Comparison of ENCODE assay signal across 28 cellular contexts in the genomic region with DNA sequence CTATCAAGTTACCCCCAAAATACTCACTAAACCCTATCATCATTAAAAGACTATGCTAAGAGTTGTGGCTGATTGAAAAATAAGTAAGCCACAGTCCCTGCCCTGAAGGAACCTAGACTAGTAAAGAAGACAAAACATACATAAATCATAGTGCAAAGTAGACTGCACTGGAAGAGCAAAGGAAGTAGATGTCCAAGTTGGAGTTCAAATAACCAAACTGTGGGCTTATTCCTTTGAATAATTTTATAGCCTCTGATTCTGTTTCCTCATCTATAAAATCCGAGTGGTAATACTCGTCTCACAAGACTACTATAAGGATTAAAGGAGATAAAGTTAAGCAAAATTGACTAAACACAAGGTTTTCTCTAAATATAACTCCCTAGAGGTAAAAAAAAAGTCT.
"Had no signal": no experiment of that assay in that cellular context is flagged by ENCODE, and none has a peak within 500 bp of the region (broad histone marks: within the 10 kb centered on the region; RNA-seq: fewer than 3 reads in every experiment).

No MANE protein-coding gene starts in this region.

- H3K27ac ChIP-seq: esophagus muscularis mucosa, neural progenitor cell, prostate gland, right atrium auricular region, sigmoid colon, thoracic aorta, upper lobe of right lung, uterus had no signal

- H3K4me1 ChIP-seq: prostate gland, right atrium auricular region, upper lobe of right lung, uterus had no signal

- H3K4me3 Mint-ChIP-seq: dendritic cell treated with granulocyte-macrophage colony-stimulating factor and Interleukin-4, amounts not matched to agents 40 ng/mL and 50 ng/mL, for 4 days; immature natural killer cell; mesothelial cell of epicardium; naive thymus-derived CD4-positive, alpha-beta T cell; nephron; neural progenitor cell; stimulated activated memory B cell treated with anti-CD40 and anti-IgM and Interleukin-4, amounts not matched to agents 10 μg/mL and 1 μg/mL and 100 μg/mL, for 72 hours had no signal

- H3K27ac Mint-ChIP-seq: dendritic cell treated with granulocyte-macrophage colony-stimulating factor and Interleukin-4, amounts not matched to agents 40 ng/mL and 50 ng/mL, for 4 days; immature natural killer cell; mesothelial cell of epicardium; naive thymus-derived CD4-positive, alpha-beta T cell; neural progenitor cell; stimulated activated memory B cell treated with anti-CD40 and anti-IgM and Interleukin-4, amounts not matched to agents 10 μg/mL and 1 μg/mL and 100 μg/mL, for 72 hours had no signal

- H3K36me3 ChIP-seq: esophagus muscularis mucosa, neural progenitor cell, prostate gland, right atrium auricular region, sigmoid colon, thoracic aorta, transverse colon, upper lobe of right lung, uterus had no signal

- H3K27me3 Mint-ChIP-seq: dendritic cell treated with granulocyte-macrophage colony-stimulating factor and Interleukin-4, amounts not matched to agents 40 ng/mL and 50 ng/mL, for 4 days; stimulated activated memory B cell treated with anti-CD40 and anti-IgM and Interleukin-4, amounts not matched to agents 10 μg/mL and 1 μg/mL and 100 μg/mL, for 72 hours had no signal

- FAIRE-seq: colon, endothelial cell of umbilical vein had no signal

- H2AFZ ChIP-seq: neural progenitor cell had no signal

- H3K9ac ChIP-seq: neural progenitor cell had no signal

- H3K4me1 Mint-ChIP-seq: immature natural killer cell; naive thymus-derived CD4-positive, alpha-beta T cell had no signal

- H3K36me3 Mint-ChIP-seq: immature natural killer cell; mesothelial cell of epicardium; naive thymus-derived CD4-positive, alpha-beta T cell; neural progenitor cell; stimulated activated memory B cell treated with anti-CD40 and anti-IgM and Interleukin-4, amounts not matched to agents 10 μg/mL and 1 μg/mL and 100 μg/mL, for 72 hours had no signal

- H3K27me3 ChIP-seq: esophagus muscularis mucosa, neural progenitor cell, right atrium auricular region, sigmoid colon, transverse colon, uterus had no signal

- DNase-seq: effector CD8-positive, alpha-beta T cell; foreskin melanocyte; glutamatergic neuron; hypothalamus; immature natural killer cell; islet precursor cell; mesenchymal stem cell; naive thymus-derived CD4-positive, alpha-beta T cell; sigmoid colon; stimulated activated CD4-positive, alpha-beta T cell treated with anti-CD3 and anti-CD28 coated beads, Interleukin-2, amount 100 ng/mL, for 24 hours; stimulated activated CD4-positive, alpha-beta T cell treated with anti-CD3 and anti-CD28 coated beads, Interleukin-4, amount 100 ng/mL, for 24 hours; stimulated activated naive CD8-positive, alpha-beta T cell treated with anti-CD3 and anti-CD28 coated beads, Interleukin-15, Interleukin-2, amounts not matched to agents 100 U/mL and 50 U/mL, for 24 hours; transverse colon; upper lobe of right lung; uterus had no signal

- H3K9me3 ChIP-seq: esophagus muscularis mucosa, prostate gland, right atrium auricular region, sigmoid colon, thoracic aorta, transverse colon, upper lobe of right lung, uterus had no signal

- ATAC-seq: naive thymus-derived CD4-positive, alpha-beta T cell; stimulated activated memory B cell treated with anti-CD40 and anti-IgM and Interleukin-4, amounts not matched to agents 10 μg/mL and 1 μg/mL and 100 μg/mL, for 72 hours; stimulated activated naive CD8-positive, alpha-beta T cell treated with anti-CD3 and anti-CD28 coated beads, Interleukin-15, Interleukin-2, amounts not matched to agents 100 U/mL and 50 U/mL, for 24 hours; upper lobe of right lung had no signal

- H3K4me3 ChIP-seq: esophagus muscularis mucosa, lung, neural progenitor cell, prostate gland, right atrium auricular region, sigmoid colon, thoracic aorta, transverse colon, upper lobe of right lung, uterus had no signal

- H3K9me3 Mint-ChIP-seq: dendritic cell treated with granulocyte-macrophage colony-stimulating factor and Interleukin-4, amounts not matched to agents 40 ng/mL and 50 ng/mL, for 4 days; endodermal cell; immature natural killer cell; mesothelial cell of epicardium; nephron; neural progenitor cell; stimulated activated memory B cell treated with anti-CD40 and anti-IgM and Interleukin-4, amounts not matched to agents 10 μg/mL and 1 μg/mL and 100 μg/mL, for 72 hours had no signal
